ENCODE assay signal across 7 cellular contexts in the genomic region with DNA sequence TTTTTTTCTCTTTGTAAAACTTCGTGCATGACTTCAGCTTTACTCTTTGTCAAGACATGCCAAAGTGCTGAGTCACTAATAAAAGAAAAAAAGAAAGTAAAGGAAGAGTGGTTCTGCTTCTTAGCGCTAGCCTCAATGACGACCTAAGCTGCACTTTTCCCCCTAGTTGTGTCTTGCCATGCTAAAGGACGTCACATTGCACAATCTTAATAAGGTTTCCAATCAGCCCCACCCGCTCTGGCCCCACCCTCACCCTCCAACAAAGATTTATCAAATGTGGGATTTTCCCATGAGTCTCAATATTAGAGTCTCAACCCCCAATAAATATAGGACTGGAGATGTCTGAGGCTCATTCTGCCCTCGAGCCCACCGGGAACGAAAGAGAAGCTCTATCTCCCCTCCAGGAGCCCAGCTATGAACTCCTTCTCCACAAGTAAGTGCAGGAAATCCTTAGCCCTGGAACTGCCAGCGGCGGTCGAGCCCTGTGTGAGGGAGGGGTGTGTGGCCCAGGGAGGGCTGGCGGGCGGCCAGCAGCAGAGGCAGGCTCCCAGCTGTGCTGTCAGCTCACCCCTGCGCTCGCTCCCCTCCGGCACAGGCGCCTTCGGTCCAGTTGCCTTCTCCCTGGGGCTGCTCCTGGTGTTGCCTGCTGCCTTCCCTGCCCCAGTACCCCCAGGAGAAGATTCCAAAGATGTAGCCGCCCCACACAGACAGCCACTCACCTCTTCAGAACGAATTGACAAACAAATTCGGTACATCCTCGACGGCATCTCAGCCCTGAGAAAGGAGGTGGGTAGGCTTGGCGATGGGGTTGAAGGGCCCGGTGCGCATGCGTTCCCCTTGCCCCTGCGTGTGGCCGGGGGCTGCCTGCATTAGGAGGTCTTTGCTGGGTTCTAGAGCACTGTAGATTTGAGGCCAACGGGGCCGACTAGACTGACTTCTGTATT. TPM values are rescaled to one million over a fixed set of nuclear protein-coding genes. Genes with fewer than 3 reads are reported as not detected.
DNase-seq lines count a peak whose midpoint lies in the region; ATAC-seq and TF ChIP-seq lines count a peak whose summit lies in the region.

A gene (plus strand): TSS at position 352 of the 944 bp plus-strand sequence. CDS start 63 bp downstream, at position 415.

- DNase-seq in GM12865 (ENCODE audit: low read depth) (no peak), NCI-H146 treated with DMSO at 0.1 percent for 48 hours (lab: John Stamatoyannopoulos, UW; ENCODE audit: unreplicated experiment) (peak; percentile 62), activated B cell treated with CpG ODN at 0.5 μM for 24 hours (peak; percentile 53), mucosa of descending colon (peak; percentile 52 to 79 (median 65)), transverse colon (peak; percentile 63)

- no peaks in the 10 kb centered on the region for H3K36me3 ChIP-seq in mucosa of descending colon (ENCODE audit: low read depth)
- H3K36me3 ChIP-seq in transverse colon = no peaks in the 10 kb centered on the region

- WGBS in transverse colon (ENCODE audit: low coverage in 1 of 2), 2 donors = 36 to 81% methylated on average over 8 to 28 of the region's 31 CpGs

- peaks cover 39% of the 10 kb centered on the region for H3K36me3 Mint-ChIP-seq in activated B cell treated with CpG ODN at 0.5 μM for 24 hours (ENCODE audit: low read depth)

- ATAC-seq in activated B cell treated with CpG ODN at 0.5 μM for 24 hours (ENCODE audit: low read depth) (peak; percentile 45), esophagus mucosa (peak; percentile 69), mucosa of descending colon (peak; percentile 59), GM18505 (IDR thresholded peaks at IDR 0.05; ENCODE audit: unreplicated experiment) (no peak)

- TF ChIP-seq CTCF in GM12865 (IDR thresholded peaks at IDR 0.05; ENCODE audit: insufficient read depth, low read depth, low read length, missing control alignments) = no peak
- TF ChIP-seq CTCF in activated B cell treated with CpG ODN at 0.5 μM for 24 hours (IDR thresholded peaks at IDR 0.05) = no peak
- no peak for TF ChIP-seq CTCF in mucosa of descending colon (IDR thresholded peaks at IDR 0.05)
- no peak for TF ChIP-seq CTCF in transverse colon (IDR thresholded peaks at IDR 0.05)

- in situ Hi-C loops in transverse colon (cut with MboI; ENCODE audit: low pct_ligation_motif_present in 1 of 4, low pct_unique_long_range_greater_than_20kb in 1 of 4, low sequenced_read_pairs in 3 of 4) = loop anchor here (5.0 to 10.0 kb wide), 2 partner anchors 162 to 165 kb away; no protein-coding TSS in a partner anchor

- H3K4me3 ChIP-seq in GM12865 (ENCODE audit: low read depth, low read length) (peak within 1 kb of the TSS; percentile 25), mucosa of descending colon (no peak within 1 kb of the TSS), transverse colon (peak within 1 kb of the TSS; percentile 8 to 42 (median 17))

- POLR2A ChIA-PET in activated B cell treated with CpG ODN at 0.5 μM for 24 hours (lab: Charles Lee) = interaction anchor here (0.6 to 8.2 kb wide), 29 partner anchors 8 to 329 kb away, joined by 3 to 215 read pairs (median 5); no protein-coding TSS in a partner anchor

- H3K4me1 ChIP-seq in mucosa of descending colon (ENCODE audit: low read depth) (peaks cover 3% of the 10 kb centered on the region), transverse colon (peaks cover 5 to 45% (median 9%) of the 10 kb centered on the region in 4 donors)

- TF ChIP-seq EP300 in transverse colon (IDR thresholded peaks at IDR 0.05; ENCODE audit: low read depth) = no peak

- H3K9me3 Mint-ChIP-seq in activated B cell treated with CpG ODN at 0.5 μM for 24 hours = no peaks in the 10 kb centered on the region

- peak within 1 kb of the TSS; percentile 94 for H3K27ac Mint-ChIP-seq in activated B cell treated with CpG ODN at 0.5 μM for 24 hours

- TF ChIP-seq POLR2A in transverse colon (IDR thresholded peaks at IDR 0.05) = no peak
- TF ChIP-seq POLR2A in GM18505 (IDR thresholded peaks at IDR 0.05; ENCODE audit: borderline replicate concordance, extremely low read depth, insufficient read depth, insufficient read length) = no peak

- H3K27me3 ChIP-seq in transverse colon = no peaks in the 10 kb centered on the region

- peak within 1 kb of the TSS; percentile 94 for H3K4me3 Mint-ChIP-seq in activated B cell treated with CpG ODN at 0.5 μM for 24 hours

- intact Hi-C loops in activated B cell treated with CpG ODN at 0.5 μM for 24 hours (cut with micrococcal nuclease) (loop anchor here (1.0 to 5.0 kb wide), 11 partner anchors 14 to 328 kb away; no protein-coding TSS in a partner anchor), mucosa of descending colon (cut with DNase I, micrococcal nuclease) (loop anchor here in 1 of 2 donors (5.0 kb wide), 1 partner anchor 165 kb away; no protein-coding TSS in a partner anchor), transverse colon (cut with DNase I; ENCODE audit: low total_unique reads) (loop anchor here (2.0 to 5.0 kb wide), 2 partner anchors 166 to 285 kb away; a partner anchor contains a TSS)

- no peaks in the 10 kb centered on the region for H3K27me3 Mint-ChIP-seq in activated B cell treated with CpG ODN at 0.5 μM for 24 hours

- H3K4me1 Mint-ChIP-seq in activated B cell treated with CpG ODN at 0.5 μM for 24 hours = peaks cover 82% of the 10 kb centered on the region

- H3K27ac ChIP-seq in transverse colon = peak within 1 kb of the TSS; percentile 59 to 62 (median 61)

- no peaks in the 10 kb centered on the region for H3K9me3 ChIP-seq in mucosa of descending colon
- H3K9me3 ChIP-seq in transverse colon = no peaks in the 10 kb centered on the region

- CTCF ChIA-PET in activated B cell treated with CpG ODN at 0.5 μM for 24 hours (lab: Charles Lee) = interaction anchor here (0.7 to 12.7 kb wide), 29 partner anchors 10 to 331 kb away, joined by 3 to 348 read pairs (median 6); no protein-coding TSS in a partner anchor

RNA-seq across cellular contexts. Expression of the gene that starts here (rescaled TPM):
- 64.4 and 72.3 TPM in 2 replicates for total RNA-seq in activated B cell treated with CpG ODN at 0.5 μM for 24 hours
- not detected for total RNA-seq in esophagus mucosa
- 1 to 10 TPM in 1 of 3 donors, under 1 TPM in 1, not detected in 1; 0.53 to 2.2 TPM for total RNA-seq in mucosa of descending colon
- total RNA-seq in transverse colon = 10 to 100 TPM in 1 of 4 donors, 1 to 10 TPM in 1, under 1 TPM in 1, not detected in 1; 0.82 to 10.8 (median 1.9) TPM

Comparison
In these comparisons a context has a peak if more than half of its experiments do, and no peak if none do; other contexts are left out.
1. Peak in ATAC-seq in esophagus mucosa; RNA of the gene not detected or under 1 TPM.